Comparison of ENCODE assay signal across 8 cellular contexts in genomic region chr13:57630661-57631606, GRCh38. TPM values are rescaled to one million over a fixed set of nuclear protein-coding genes. Genes with fewer than 3 reads are reported as not detected.
DNase-seq lines count a peak whose midpoint lies in the region; ATAC-seq and TF ChIP-seq lines count a peak whose summit lies in the region.

No MANE protein-coding gene starts in this region.

- no peak overlapping the region for H3K9ac ChIP-seq in colonic mucosa (ENCODE audit: low read depth in 2 of 2, low read length in 2 of 2)

- H3K27me3 ChIP-seq in colonic mucosa, result peaks cover 38% of the 10 kb centered on the region
- H3K27me3 ChIP-seq in right lobe of liver, result peaks cover 0 to 36% of the 10 kb centered on the region in 2 donors
- peaks cover 75% of the 10 kb centered on the region for H3K27me3 ChIP-seq in suprapubic skin

- TF ChIP-seq EP300 in suprapubic skin (IDR thresholded peaks at IDR 0.05), result no peak

- TF ChIP-seq POLR2A in right lobe of liver (IDR thresholded peaks at IDR 0.05) (no peak), suprapubic skin (IDR thresholded peaks at IDR 0.05) (no peak)

- TF ChIP-seq CTCF in colonic mucosa (IDR thresholded peaks at IDR 0.05) (no peak), right lobe of liver (IDR thresholded peaks at IDR 0.05) (no peak), suprapubic skin (IDR thresholded peaks at IDR 0.05) (no peak), mucosa of descending colon (IDR thresholded peaks at IDR 0.05) (no peak)

- H3K9me3 ChIP-seq in colonic mucosa, result no peaks in the 10 kb centered on the region
- no peaks in the 10 kb centered on the region for H3K9me3 ChIP-seq in right lobe of liver
- H3K9me3 ChIP-seq in suprapubic skin, result no peaks in the 10 kb centered on the region
- peaks cover 14% of the 10 kb centered on the region for H3K9me3 ChIP-seq in mucosa of descending colon

- H3K36me3 ChIP-seq in colonic mucosa (no peaks in the 10 kb centered on the region), right lobe of liver (no peaks in the 10 kb centered on the region), suprapubic skin (no peaks in the 10 kb centered on the region), mucosa of descending colon (ENCODE audit: low read depth) (no peaks in the 10 kb centered on the region)

- H3K4me1 ChIP-seq in colonic mucosa (no peaks in the 10 kb centered on the region), right lobe of liver (peaks cover 0 to 30% (median under 1%) of the 10 kb centered on the region in 4 donors), suprapubic skin (peaks cover 40% of the 10 kb centered on the region), mucosa of descending colon (ENCODE audit: low read depth) (peaks cover 6% of the 10 kb centered on the region)

- 3% methylated on average over 32 of the region's 32 CpGs for WGBS in right lobe of liver (ENCODE audit: insufficient coverage, low coverage, low lambda C conversion rate, missing lambda C conversion rate)
- 2% methylated on average over 32 of the region's 32 CpGs for WGBS in suprapubic skin

- DNase-seq in DMS53 treated with DMSO at 0.1 percent for 48 hours (lab: John Stamatoyannopoulos, UW; ENCODE audit: unreplicated experiment) (peak; percentile 20), NCI-H748 treated with DMSO at 0.1 percent for 48 hours (lab: John Stamatoyannopoulos, UW) (peak; percentile 74), colonic mucosa (no peak), right lobe of liver (no peak), suprapubic skin (ENCODE audit: low spot score in 2 of 2) (no peak), mucosa of descending colon (no peak)

- ATAC-seq in right lobe of liver, result peak in 1 of 4 donors; percentile 4
- no peak for ATAC-seq in HG03342 (IDR thresholded peaks at IDR 0.05; ENCODE audit: unreplicated experiment)
- ATAC-seq in GM19023 (IDR thresholded peaks at IDR 0.05; ENCODE audit: unreplicated experiment), result no peak
- no peak for ATAC-seq in mucosa of descending colon

- H3K27ac ChIP-seq in colonic mucosa (no peak overlapping the region), right lobe of liver (peak overlapping the region in 1 of 3 donors; percentile 45), suprapubic skin (no peak overlapping the region)

- peak overlapping the region; percentile 19 for H3K4me3 ChIP-seq in colonic mucosa
- H3K4me3 ChIP-seq in right lobe of liver, result peak overlapping the region; percentile 29 to 46 (median 46)
- peak overlapping the region; percentile 53 for H3K4me3 ChIP-seq in suprapubic skin
- no peak overlapping the region for H3K4me3 ChIP-seq in mucosa of descending colon

- intact Hi-C loops in colonic mucosa (cut with DNase I), result no loop called here
- intact Hi-C loops in right lobe of liver (cut with DNase I), result no loop called here
- intact Hi-C loops in mucosa of descending colon (cut with DNase I, micrococcal nuclease), result no loop called here

RNA-seq across cellular contexts. Expression of gene PCDH17, which starts 0.6 kb away (rescaled TPM):
- total RNA-seq in colonic mucosa (1 to 10 TPM; 2.1 to 2.4 TPM), right lobe of liver (1 to 10 TPM in 4 of 6 experiments, under 1 TPM in 2; 0.64 to 6.1 (median 1.1) TPM), suprapubic skin (1 to 10 TPM in 1 of 4 donors, under 1 TPM in 3; 0.57 to 1.3 (median 0.83) TPM), mucosa of descending colon (1 to 10 TPM in 2 of 3 donors, under 1 TPM in 1; 0.93 to 4.8 (median 1.1) TPM)

Comparison
In these comparisons a context has a peak if more than half of its experiments do, and no peak if none do; other contexts are left out.
1. DNase-seq: peak in DMS53 treated with DMSO at 0.1 percent for 48 hours (single experiment) and NCI-H748 treated with DMSO at 0.1 percent for 48 hours (single experiment); none in colonic mucosa (single experiment), right lobe of liver (0 of 3), suprapubic skin (0 of 2) and mucosa of descending colon (0 of 3).